2 cellular contexts compared by ENCODE assay signal in genomic region chr6:84390334-84390733, GRCh38.
TF ChIP-seq lines count a peak whose summit lies in the region.

No MANE protein-coding gene starts in this region.

TF ChIP-seq in GM23338, 12 proteins besides CTCF, POLR2A, EP300 and RAD21 (continued from another document):
- TF ChIP-seq, protein P1, sequence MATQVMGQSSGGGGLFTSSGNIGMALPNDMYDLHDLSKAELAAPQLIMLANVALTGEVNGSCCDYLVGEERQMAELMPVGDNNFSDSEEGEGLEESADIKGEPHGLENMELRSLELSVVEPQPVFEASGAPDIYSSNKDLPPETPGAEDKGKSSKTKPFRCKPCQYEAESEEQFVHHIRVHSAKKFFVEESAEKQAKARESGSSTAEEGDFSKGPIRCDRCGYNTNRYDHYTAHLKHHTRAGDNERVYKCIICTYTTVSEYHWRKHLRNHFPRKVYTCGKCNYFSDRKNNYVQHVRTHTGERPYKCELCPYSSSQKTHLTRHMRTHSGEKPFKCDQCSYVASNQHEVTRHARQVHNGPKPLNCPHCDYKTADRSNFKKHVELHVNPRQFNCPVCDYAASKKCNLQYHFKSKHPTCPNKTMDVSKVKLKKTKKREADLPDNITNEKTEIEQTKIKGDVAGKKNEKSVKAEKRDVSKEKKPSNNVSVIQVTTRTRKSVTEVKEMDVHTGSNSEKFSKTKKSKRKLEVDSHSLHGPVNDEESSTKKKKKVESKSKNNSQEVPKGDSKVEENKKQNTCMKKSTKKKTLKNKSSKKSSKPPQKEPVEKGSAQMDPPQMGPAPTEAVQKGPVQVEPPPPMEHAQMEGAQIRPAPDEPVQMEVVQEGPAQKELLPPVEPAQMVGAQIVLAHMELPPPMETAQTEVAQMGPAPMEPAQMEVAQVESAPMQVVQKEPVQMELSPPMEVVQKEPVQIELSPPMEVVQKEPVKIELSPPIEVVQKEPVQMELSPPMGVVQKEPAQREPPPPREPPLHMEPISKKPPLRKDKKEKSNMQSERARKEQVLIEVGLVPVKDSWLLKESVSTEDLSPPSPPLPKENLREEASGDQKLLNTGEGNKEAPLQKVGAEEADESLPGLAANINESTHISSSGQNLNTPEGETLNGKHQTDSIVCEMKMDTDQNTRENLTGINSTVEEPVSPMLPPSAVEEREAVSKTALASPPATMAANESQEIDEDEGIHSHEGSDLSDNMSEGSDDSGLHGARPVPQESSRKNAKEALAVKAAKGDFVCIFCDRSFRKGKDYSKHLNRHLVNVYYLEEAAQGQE (IDR thresholded peaks at IDR 0.05; ENCODE audit: unreplicated experiment), result no peak
- TF ChIP-seq ZNF331 (CRISPR knock-in tag; IDR thresholded peaks at IDR 0.05; ENCODE audit: low read depth) (no peak), STAT1 (IDR thresholded peaks at IDR 0.05; ENCODE audit: unreplicated experiment) (no peak), EZH2 (IDR thresholded peaks at IDR 0.05; ENCODE audit: low read depth, unreplicated experiment) (no peak), ZNF462 (CRISPR knock-in tag; IDR thresholded peaks at IDR 0.05) (no peak), NANOG (IDR thresholded peaks at IDR 0.05; ENCODE audit: borderline replicate concordance) (no peak), ZNF114 (CRISPR knock-in tag; IDR thresholded peaks at IDR 0.05) (no peak), CREB1 (CRISPR knock-in tag; IDR thresholded peaks at IDR 0.05; ENCODE audit: low read depth) (no peak)
- TF ChIP-seq, protein P2, sequence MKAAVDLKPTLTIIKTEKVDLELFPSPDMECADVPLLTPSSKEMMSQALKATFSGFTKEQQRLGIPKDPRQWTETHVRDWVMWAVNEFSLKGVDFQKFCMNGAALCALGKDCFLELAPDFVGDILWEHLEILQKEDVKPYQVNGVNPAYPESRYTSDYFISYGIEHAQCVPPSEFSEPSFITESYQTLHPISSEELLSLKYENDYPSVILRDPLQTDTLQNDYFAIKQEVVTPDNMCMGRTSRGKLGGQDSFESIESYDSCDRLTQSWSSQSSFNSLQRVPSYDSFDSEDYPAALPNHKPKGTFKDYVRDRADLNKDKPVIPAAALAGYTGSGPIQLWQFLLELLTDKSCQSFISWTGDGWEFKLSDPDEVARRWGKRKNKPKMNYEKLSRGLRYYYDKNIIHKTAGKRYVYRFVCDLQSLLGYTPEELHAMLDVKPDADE (IDR thresholded peaks at IDR 0.05), result no peak
TF ChIP-seq in GM23338: peak in this region for 0.

TF ChIP-seq in H1, 55 proteins besides CTCF, POLR2A, EP300 and RAD21 (continued from another document):
- TF ChIP-seq E2F6 (IDR thresholded peaks at IDR 0.05), result no peak
- no peak for TF ChIP-seq CREB1 (IDR thresholded peaks at IDR 0.05)
TF ChIP-seq in H1: peak in this region for 1.
